1 cellular context compared by ENCODE assay signal in genomic region chr20:37095108-37095608, GRCh38.
TF ChIP-seq lines count a peak whose summit lies in the region.

No MANE protein-coding gene starts in this region.

TF ChIP-seq in HepG2, 621 proteins besides CTCF, POLR2A, EP300 and RAD21 (continued from another document):
- TF ChIP-seq ZNF484 (CRISPR knock-in tag; IDR thresholded peaks at IDR 0.05; ENCODE audit: borderline replicate concordance, low read depth), result 0 out of 2 replicates have a peak, but pooled peaks have one; percentile 13
- TF ChIP-seq ZNF839 (CRISPR knock-in tag; IDR thresholded peaks at IDR 0.05; ENCODE audit: borderline replicate concordance), result 0 out of 2 replicates have a peak, but pooled peaks have one; percentile 7
- peak; percentile 46 for TF ChIP-seq IKZF4 (CRISPR knock-in tag; IDR thresholded peaks at IDR 0.05; ENCODE audit: borderline replicate concordance, low read depth, not compliant biosample characterization)
- TF ChIP-seq SIX1 (CRISPR knock-in tag; IDR thresholded peaks at IDR 0.05; ENCODE audit: borderline replicate concordance), result peak; percentile 10; the same call in 1 of the 2 replicates
- 0 out of 2 replicates have a peak, but pooled peaks have one; percentile 11 for TF ChIP-seq CC2D1A (CRISPR knock-in tag; IDR thresholded peaks at IDR 0.05)
- no peak; the same call in 1 of the 2 replicates for TF ChIP-seq ZNF879 (CRISPR knock-in tag; IDR thresholded peaks at IDR 0.05)
- no peak for TF ChIP-seq NR2F1 (CRISPR knock-in tag; IDR thresholded peaks at IDR 0.05)
- 0 out of 2 replicates have a peak, but pooled peaks have one; percentile 9 for TF ChIP-seq TGIF2 (CRISPR knock-in tag; IDR thresholded peaks at IDR 0.05)
- no peak for TF ChIP-seq FOXJ3 (CRISPR knock-in tag; IDR thresholded peaks at IDR 0.05; ENCODE audit: borderline replicate concordance)
- no peak for TF ChIP-seq ISL2 (CRISPR knock-in tag; IDR thresholded peaks at IDR 0.05)
- 0 out of 2 replicates have a peak, but pooled peaks have one; percentile 19 for TF ChIP-seq TSC22D2 (CRISPR knock-in tag; IDR thresholded peaks at IDR 0.05; ENCODE audit: borderline replicate concordance)
- TF ChIP-seq ZFP1 (CRISPR knock-in tag; IDR thresholded peaks at IDR 0.05), result 0 out of 2 replicates have a peak, but pooled peaks have one; percentile 5
- 0 out of 2 replicates have a peak, but pooled peaks have one; percentile 1 for TF ChIP-seq ARID2 (CRISPR knock-in tag; IDR thresholded peaks at IDR 0.05; ENCODE audit: borderline replicate concordance)
- TF ChIP-seq ZNF83 (CRISPR knock-in tag; IDR thresholded peaks at IDR 0.05; ENCODE audit: borderline replicate concordance), result no peak; the same call in 1 of the 2 replicates
- 0 out of 2 replicates have a peak, but pooled peaks have one; percentile 51 for TF ChIP-seq SMAD1 (CRISPR knock-in tag; IDR thresholded peaks at IDR 0.05; ENCODE audit: borderline replicate concordance, low read depth)
- no peak for TF ChIP-seq MEIS2 (CRISPR knock-in tag; IDR thresholded peaks at IDR 0.05)
- peak; percentile 13; the same call in 1 of the 2 replicates for TF ChIP-seq ZHX1 (CRISPR knock-in tag; IDR thresholded peaks at IDR 0.05; ENCODE audit: low read depth)
- 0 out of 2 replicates have a peak, but pooled peaks have one; percentile 5 for TF ChIP-seq ZNF607 (CRISPR knock-in tag; IDR thresholded peaks at IDR 0.05; ENCODE audit: borderline replicate concordance)
- TF ChIP-seq DZIP1 (CRISPR knock-in tag; IDR thresholded peaks at IDR 0.05), result 0 out of 2 replicates have a peak, but pooled peaks have one; percentile 4
- no peak for TF ChIP-seq PATZ1 (CRISPR knock-in tag; IDR thresholded peaks at IDR 0.05)
- 0 out of 2 replicates have a peak, but pooled peaks have one; percentile 13 for TF ChIP-seq MEF2D (CRISPR knock-in tag; IDR thresholded peaks at IDR 0.05)
- TF ChIP-seq ZSCAN29 (CRISPR knock-in tag; conservative IDR thresholded peaks at IDR 0.05), result no peak
- TF ChIP-seq ZNF567 (CRISPR knock-in tag; IDR thresholded peaks at IDR 0.05; ENCODE audit: borderline replicate concordance), result 0 out of 2 replicates have a peak, but pooled peaks have one; percentile 19
- TF ChIP-seq NCOA1 (CRISPR knock-in tag; IDR thresholded peaks at IDR 0.05), result peak; percentile 23
- TF ChIP-seq NFATC3 (CRISPR knock-in tag; IDR thresholded peaks at IDR 0.05), result peak; percentile 51; the same call in 1 of the 2 replicates
- 0 out of 2 replicates have a peak, but pooled peaks have one; percentile 33 for TF ChIP-seq HIC2 (CRISPR knock-in tag; IDR thresholded peaks at IDR 0.05; ENCODE audit: low read depth)
- TF ChIP-seq RXRB (CRISPR knock-in tag; IDR thresholded peaks at IDR 0.05; ENCODE audit: borderline replicate concordance), result 0 out of 2 replicates have a peak, but pooled peaks have one; percentile 7
- no peak for TF ChIP-seq ZNF24 (IDR thresholded peaks at IDR 0.05)
- 0 out of 2 replicates have a peak, but pooled peaks have one; percentile 74 for TF ChIP-seq ZNF337 (CRISPR knock-in tag; IDR thresholded peaks at IDR 0.05; ENCODE audit: borderline replicate concordance, low read depth)
- no peak for TF ChIP-seq ZNF704 (CRISPR knock-in tag; IDR thresholded peaks at IDR 0.05; ENCODE audit: borderline replicate concordance)
TF ChIP-seq in HepG2: peak in this region for 25.
